In the genomic region with DNA sequence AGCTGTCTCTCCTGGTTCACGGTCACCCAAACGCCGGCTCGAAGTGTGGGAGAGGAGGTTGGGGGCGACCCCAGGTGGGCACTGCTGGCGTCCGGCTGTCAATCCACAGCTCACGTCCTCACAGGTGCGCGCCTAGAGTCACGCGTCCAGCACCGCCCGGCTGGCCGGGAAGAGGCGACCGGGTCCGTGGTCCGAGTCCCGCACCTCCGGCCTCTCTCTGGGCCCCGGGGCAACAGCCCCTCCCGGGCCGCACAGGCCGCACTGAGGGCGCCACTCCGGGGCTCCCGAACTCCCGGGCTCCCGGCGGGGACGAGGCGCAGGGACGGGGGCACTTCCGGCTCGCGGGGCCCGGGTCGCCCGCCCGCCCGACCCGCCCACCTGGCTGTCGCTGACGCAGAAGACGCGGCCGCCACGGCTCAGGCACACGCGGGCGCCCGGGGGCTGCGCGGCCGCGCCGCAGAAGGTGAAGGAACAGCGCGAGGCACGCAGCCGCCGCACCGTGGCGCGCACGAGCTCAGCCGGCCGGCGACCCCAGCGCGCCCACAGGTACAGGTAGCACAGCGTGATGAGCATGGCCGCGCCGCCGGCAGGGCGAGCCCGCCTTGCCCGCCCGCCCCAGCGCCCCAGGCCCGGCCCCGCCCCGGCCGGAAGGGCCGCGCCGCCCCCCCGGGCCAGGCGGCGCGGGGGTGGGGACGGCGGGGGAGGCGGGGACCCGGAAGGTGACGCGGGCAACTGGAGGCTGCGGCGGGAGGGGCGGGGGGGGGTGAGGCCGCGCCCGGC, we compare ENCODE assay signal across 8 cellular contexts. TPM values are rescaled to one million over a fixed set of nuclear protein-coding genes. Genes with fewer than 3 reads are reported as not detected.
DNase-seq lines count a peak whose midpoint lies in the region; ATAC-seq lines count a peak whose summit lies in the region.

Gene HLCS (minus strand): TSS at position 604 of the 780 bp plus-strand sequence. CDS start 31 bp downstream, at position 573.

- no peaks in the 10 kb centered on the region for H3K9me3 Mint-ChIP-seq in central memory CD8-positive, alpha-beta T cell

- H3K4me1 Mint-ChIP-seq in central memory CD8-positive, alpha-beta T cell = peaks cover 13% of the 10 kb centered on the region

- peak within 1 kb of the TSS; percentile 85 for H3K4me3 Mint-ChIP-seq in central memory CD8-positive, alpha-beta T cell

- H3K27ac Mint-ChIP-seq in central memory CD8-positive, alpha-beta T cell (ENCODE audit: low read depth) = peak within 1 kb of the TSS; percentile 94

- H3K36me3 Mint-ChIP-seq in central memory CD8-positive, alpha-beta T cell (ENCODE audit: insufficient read depth) = peaks cover 4% of the 10 kb centered on the region

- DNase-seq in A172 (ENCODE audit: low spot score) (peak; percentile 48), NCI-H2107 treated with DMSO at 0.1 percent for 48 hours (lab: John Stamatoyannopoulos, UW; ENCODE audit: unreplicated experiment) (peak; percentile 47), left kidney (ENCODE audit: low read depth, low spot score) (peak; percentile 90)
- peak; percentile 45 for DNase-seq in activated CD4-positive, CD25-positive, alpha-beta regulatory T cell treated with anti-CD3 and anti-CD28 coated beads, Interleukin-2, amount 50 U/mL, for 16 hours (ENCODE audit: low read depth, low spot score)
- peak; percentile 47 to 57 for DNase-seq in central memory CD8-positive, alpha-beta T cell (ENCODE audit: low spot score in 2 of 2)
- DNase-seq in stimulated activated CD4-positive, alpha-beta T cell treated with anti-CD3 and anti-CD28 coated beads, Interleukin-2, amount 100 ng/mL, for 48 hours = peak; percentile 45 to 62

- ATAC-seq in GM18508 (IDR thresholded peaks at IDR 0.05; ENCODE audit: insufficient read depth, unreplicated experiment) (peak; percentile 38), HG02981 (IDR thresholded peaks at IDR 0.05; ENCODE audit: unreplicated experiment) (peak; percentile 80)
- ATAC-seq in central memory CD8-positive, alpha-beta T cell (replicated peaks; ENCODE audit: extremely low read depth, poor library complexity, severe bottlenecking) = peak; percentile 91

- no peaks in the 10 kb centered on the region for H3K27me3 Mint-ChIP-seq in central memory CD8-positive, alpha-beta T cell

RNA-seq across cellular contexts. Expression of gene HLCS, which starts in this region (rescaled TPM):
- total RNA-seq in A172 (2014; rRNA removed; shearing (Covaris generic)) = 39.5 and 44.3 TPM in 2 replicates

Comparison
In these comparisons a context has a peak if more than half of its experiments do, and no peak if none do; other contexts are left out.
1. Peak in every context shown above with its lines: DNase-seq and ATAC-seq.
2. ATAC-seq: peak in every context shown above with its lines; median percentile 91 in central memory CD8-positive, alpha-beta T cell; 80 in HG02981; 38 in GM18508.